20 cellular contexts compared by ENCODE assay signal in genomic region chr2:158120664-158121063, GRCh38. TPM values are rescaled to one million over a fixed set of nuclear protein-coding genes. Genes with fewer than 3 reads are reported as not detected.
A peak's percentile ranks its signal among the peaks of the same experiment; 100 is the strongest.
DNase-seq lines count a peak whose midpoint lies in the region; ATAC-seq and TF ChIP-seq lines count a peak whose summit lies in the region.
"Had no signal": no experiment of that assay in that cellular context is flagged by ENCODE, and none has a peak within 500 bp of the region (broad histone marks: within the 10 kb centered on the region; RNA-seq: fewer than 3 reads in every experiment).

No MANE protein-coding gene starts in this region.

- peak; percentile 11 for DNase-seq in DMS153 (lab: John Stamatoyannopoulos, UW)
- DNase-seq in DMS153 treated with DMSO at 0.1 percent for 48 hours (lab: John Stamatoyannopoulos, UW; ENCODE audit: unreplicated experiment), result no peak
- DNase-seq in adipocyte (ENCODE audit: low read depth), result no peak
- no peak for DNase-seq in mucosa of descending colon
- no peak for DNase-seq in NCI-H2227 treated with DMSO at 0.1 percent for 48 hours (lab: John Stamatoyannopoulos, UW)
- DNase-seq: CD8-positive, alpha-beta memory T cell; NCI-H2081; NCI-H446; NCI-H748 treated with DMSO at 0.1 percent for 48 hours; Right ventricle myocardium superior; SK-N-SH had no signal

- no peak for TF ChIP-seq CTCF in mucosa of descending colon (IDR thresholded peaks at IDR 0.05)

- H3K9ac ChIP-seq in HUES48 (ENCODE audit: low read depth, low read length) (no peak overlapping the region), adipocyte (ENCODE audit: low read length) (no peak overlapping the region)
- H3K9ac ChIP-seq: BLaER1, KMS-11, SK-N-SH had no signal

- H3K4me3 ChIP-seq in HUES48 (ENCODE audit: low read depth, low read length) (peak overlapping the region; percentile 12; the same call in 1 of the 2 replicates), adipocyte (ENCODE audit: low read length) (peak overlapping the region; percentile 26), mucosa of descending colon (no peak overlapping the region)
- H3K4me3 ChIP-seq: BLaER1 had no signal

- intact Hi-C loops in mucosa of descending colon (cut with DNase I, micrococcal nuclease), result no loop called here

- H3K4me1 ChIP-seq in HUES48 (ENCODE audit: control insufficient read depth, insufficient read depth, low read length) (peaks cover 20% of the 10 kb centered on the region), adipocyte (ENCODE audit: control insufficient read depth, insufficient read depth, low read length) (peaks cover 31% of the 10 kb centered on the region), mucosa of descending colon (ENCODE audit: low read depth) (peaks cover 14% of the 10 kb centered on the region)
- H3K4me1 ChIP-seq: BLaER1 had no signal

- H3K36me3 ChIP-seq in HUES48 (ENCODE audit: control insufficient read depth, insufficient read depth, low read length) (no peaks in the 10 kb centered on the region), adipocyte (ENCODE audit: control insufficient read depth, insufficient read depth, low read length, severe bottlenecking) (no peaks in the 10 kb centered on the region), mucosa of descending colon (ENCODE audit: low read depth) (no peaks in the 10 kb centered on the region)
- H3K36me3 ChIP-seq: BLaER1 had no signal

- H3K27ac ChIP-seq in HUES48 (ENCODE audit: low read depth, low read length), result no peak overlapping the region
- H3K27ac ChIP-seq: 22Rv1, BLaER1, HL-60, KMS-11 had no signal

- H3K9me3 ChIP-seq in HUES48 (ENCODE audit: control insufficient read depth, insufficient read depth, low read length) (no peaks in the 10 kb centered on the region), adipocyte (ENCODE audit: control insufficient read depth, low read length) (no peaks in the 10 kb centered on the region), mucosa of descending colon (no peaks in the 10 kb centered on the region)
- H3K9me3 ChIP-seq: BLaER1, SK-N-SH had no signal

- ATAC-seq in mucosa of descending colon (peak; percentile 42), HG02840 (IDR thresholded peaks at IDR 0.05; ENCODE audit: low FRiP score, unreplicated experiment) (no peak), GM18511 (IDR thresholded peaks at IDR 0.05; ENCODE audit: unreplicated experiment) (no peak)
- ATAC-seq: Panc1 had no signal

- H3K27me3 ChIP-seq in HUES48 (ENCODE audit: control insufficient read depth, insufficient read depth, low read length), result no peaks in the 10 kb centered on the region
- peaks cover 16% of the 10 kb centered on the region for H3K27me3 ChIP-seq in adipocyte (replicated peaks; ENCODE audit: control insufficient read depth, insufficient read depth, low read length)
- H3K27me3 ChIP-seq: BLaER1 had no signal

RNA-seq across cellular contexts. Expression of gene UPP2, which starts 19.0 kb away (rescaled TPM):
- not detected for total RNA-seq in mucosa of descending colon
- total RNA-seq: CD8-positive, alpha-beta memory T cell; MCF 10A; Right ventricle myocardium superior had no signal
